8 cellular contexts compared by ENCODE assay signal in the genomic region with DNA sequence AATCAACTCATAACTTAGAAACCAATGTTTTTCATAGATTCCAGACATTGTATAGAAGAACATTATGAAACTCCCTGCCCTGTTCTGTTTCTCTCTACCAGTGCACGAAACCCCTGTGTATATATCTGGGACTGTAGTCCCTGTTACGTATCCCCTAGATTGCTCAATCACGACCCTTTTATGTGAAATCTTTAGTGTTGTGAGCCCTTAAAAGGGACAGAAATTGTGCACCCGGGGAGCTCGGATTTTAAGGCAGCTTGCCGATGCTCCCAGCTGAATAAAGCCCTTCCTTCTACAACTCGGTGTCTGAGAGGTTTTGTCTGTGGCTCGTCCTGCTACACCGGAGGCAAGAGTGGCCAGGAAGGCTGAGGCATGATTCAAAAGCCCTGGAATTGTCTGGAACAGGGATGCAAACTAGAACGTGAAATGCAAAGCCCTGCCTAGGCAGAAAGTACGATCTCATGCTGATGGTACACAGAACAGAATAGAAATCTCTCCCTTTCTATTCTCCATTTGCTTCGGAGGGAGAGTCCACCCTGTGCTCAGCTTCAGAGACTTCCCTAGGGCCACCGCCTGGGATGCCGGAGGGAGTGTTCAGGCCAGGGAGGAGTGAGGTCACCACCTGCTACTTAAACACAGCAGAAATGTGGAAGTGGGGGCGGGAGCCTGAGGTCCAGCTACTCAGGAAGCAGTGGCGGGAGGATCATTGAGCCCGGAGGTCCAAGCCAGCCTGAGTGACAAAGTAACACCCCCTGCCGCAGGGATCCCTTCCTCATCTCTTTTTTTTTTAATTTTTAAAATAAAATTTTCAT. TPM values are rescaled to one million over a fixed set of nuclear protein-coding genes. Genes with fewer than 3 reads are reported as not detected.
DNase-seq lines count a peak whose midpoint lies in the region; ATAC-seq and TF ChIP-seq lines count a peak whose summit lies in the region.

No MANE protein-coding gene starts in this region.

- H3K4me2 ChIP-seq in OCI-LY7 (ENCODE audit: low read length) = peak overlapping the region; percentile 65

- peaks cover 26% of the 10 kb centered on the region for H3K36me3 ChIP-seq in OCI-LY7 (ENCODE audit: insufficient read depth, low read length)
- H3K36me3 ChIP-seq in duodenal mucosa (ENCODE audit: control insufficient read depth in 1 of 2, insufficient read depth in 2 of 2, low read length in 2 of 2) = peaks cover 3 to 15% of the 10 kb centered on the region in 2 donors
- H3K36me3 ChIP-seq in vagina = peaks cover 0 to 7% of the 10 kb centered on the region in 2 donors

- H3K9me3 Mint-ChIP-seq in mesothelial cell of epicardium = no peaks in the 10 kb centered on the region

- H3K27ac ChIP-seq in OCI-LY7 (ENCODE audit: low read depth, low read length, poor library complexity, severe bottlenecking) (no peak overlapping the region), duodenal mucosa (ENCODE audit: low read depth, low read length) (peak overlapping the region; percentile 20), vagina (peak overlapping the region; percentile 85)

- no peaks in the 10 kb centered on the region for H4K20me1 ChIP-seq in OCI-LY7 (ENCODE audit: insufficient read depth, low read length)

- peaks cover 18% of the 10 kb centered on the region for H3K4me1 ChIP-seq in OCI-LY7 (ENCODE audit: insufficient read depth, low read length, poor library complexity, severe bottlenecking)
- H3K4me1 ChIP-seq in duodenal mucosa (ENCODE audit: control insufficient read depth in 1 of 2, insufficient read depth in 2 of 2, low read length in 2 of 2) = peaks cover 0 to 19% of the 10 kb centered on the region in 2 donors
- H3K4me1 ChIP-seq in vagina = peaks cover 22% of the 10 kb centered on the region

- no peaks in the 10 kb centered on the region for H3K27me3 Mint-ChIP-seq in mesothelial cell of epicardium (ENCODE audit: low read depth)

- H3K79me2 ChIP-seq in OCI-LY7 (ENCODE audit: insufficient read depth, low read depth, low read length) = peaks cover 9% of the 10 kb centered on the region; the same call in 1 of the 2 replicates

- H3K36me3 Mint-ChIP-seq in mesothelial cell of epicardium = peaks cover 16% of the 10 kb centered on the region

- intact Hi-C loops in OCI-LY7 (cut with micrococcal nuclease; ENCODE audit: unreplicated experiment) = no loop called here
- intact Hi-C loops in vagina (cut with DNase I) = no loop called here

- TF ChIP-seq CTCF in OCI-LY7 (conservative IDR thresholded peaks at IDR 0.05; ENCODE audit: low read length) = no peak
- no peak for TF ChIP-seq CTCF in mesothelial cell of epicardium (IDR thresholded peaks at IDR 0.05; ENCODE audit: unreplicated experiment)
- TF ChIP-seq CTCF in vagina (IDR thresholded peaks at IDR 0.05) = no peak

- DNase-seq in GDM1 (lab: John Stamatoyannopoulos, UW) (peak; percentile 41), OCI-LY7 (ENCODE audit: low spot score) (no peak), mesothelial cell of epicardium (ENCODE audit: low spot score in 2 of 2, unreplicated experiment in 2 of 2) (no peak), vagina (ENCODE audit: extremely low spot score in 2 of 2) (no peak)

- H3K4me3 ChIP-seq in OCI-LY7 (ENCODE audit: low read depth, low read length, poor library complexity, severe bottlenecking) (peak overlapping the region; percentile 78), duodenal mucosa (ENCODE audit: low read depth in 1 of 2, low read length in 2 of 2) (peak overlapping the region; percentile 84 to 98), vagina (peak overlapping the region; percentile 47 to 86)

- no peaks in the 10 kb centered on the region for H3K9me2 ChIP-seq in OCI-LY7 (ENCODE audit: insufficient read depth, low read length)

- no peak for ATAC-seq in HG02588 (IDR thresholded peaks at IDR 0.05; ENCODE audit: unreplicated experiment)
- ATAC-seq in GM19455 (IDR thresholded peaks at IDR 0.05; ENCODE audit: unreplicated experiment) = no peak
- ATAC-seq in GM18909 (IDR thresholded peaks at IDR 0.05; ENCODE audit: poor library complexity, unreplicated experiment) = no peak

- H3K9me3 ChIP-seq in OCI-LY7 (ENCODE audit: low read length) (no peaks in the 10 kb centered on the region), duodenal mucosa (ENCODE audit: control insufficient read depth in 1 of 2, low read length in 2 of 2) (peaks cover 0 to 3% of the 10 kb centered on the region in 2 donors), vagina (no peaks in the 10 kb centered on the region)

- H3K4me1 Mint-ChIP-seq in mesothelial cell of epicardium = peaks cover 32% of the 10 kb centered on the region

- POLR2A ChIA-PET in OCI-LY7 (lab: Charles Lee) = interaction anchor here (0.6 kb wide), 1 partner anchor 611 kb away, joined by 4 read pairs; no protein-coding TSS in a partner anchor

- peak overlapping the region; percentile 99 for H3K27ac Mint-ChIP-seq in mesothelial cell of epicardium

- CTCF ChIA-PET in OCI-LY7 (lab: Charles Lee; ENCODE audit: unreplicated experiment) = no interaction called here

- no TSS peak for BruUV-seq in OCI-LY7 (replicated peaks; lab: Mats Ljungman, UMichigan)

- no peak for TF ChIP-seq POLR2A in vagina (IDR thresholded peaks at IDR 0.05)

- peak overlapping the region; percentile 97 for H3K4me3 Mint-ChIP-seq in mesothelial cell of epicardium

- H2AFZ ChIP-seq in OCI-LY7 (ENCODE audit: low read length) = peak overlapping the region; percentile 84; the same call in 1 of the 2 replicates

- no peaks in the 10 kb centered on the region for H3K27me3 ChIP-seq in duodenal mucosa (ENCODE audit: control insufficient read depth in 1 of 2, insufficient read depth in 2 of 2, low read length in 2 of 2)
- no peaks in the 10 kb centered on the region for H3K27me3 ChIP-seq in vagina

- peak overlapping the region in 1 of 2 donors; percentile 89 for H3K9ac ChIP-seq in duodenal mucosa (ENCODE audit: low read depth in 1 of 2, low read length in 2 of 2)

RNA-seq across cellular contexts. Expression of gene ZNF888, which starts 0.8 kb away (rescaled TPM):
- total RNA-seq in OCI-LY7 (2014; rRNA removed; shearing (Covaris generic)) = 7.4 and 8.5 TPM in 2 replicates
- total RNA-seq in OCI-LY7 (2022) = 9.0 and 11.3 TPM in 2 replicates
- 14.0 to 15.3 TPM (median 14.3 TPM) in 3 replicates for total RNA-seq in mesothelial cell of epicardium
- total RNA-seq in vagina = 3.7 TPM

RNA-seq across cellular contexts. Expression of gene ZNF320, which starts 26.6 kb away (rescaled TPM):
- total RNA-seq in OCI-LY7 (2014; rRNA removed; shearing (Covaris generic)) = 8.0 and 13.5 TPM in 2 replicates
- total RNA-seq in OCI-LY7 (2022) (16.1 and 16.9 TPM in 2 replicates), mesothelial cell of epicardium (36.1 to 41.5 TPM (median 36.9 TPM) in 3 replicates), vagina (6.4 TPM)

RNA-seq across cellular contexts. Expression of gene ZNF816, which starts 38.7 kb away (rescaled TPM):
- 5.8 and 8.8 TPM in 2 replicates for total RNA-seq in OCI-LY7 (2014; rRNA removed; shearing (Covaris generic))
- 8.6 and 10.5 TPM in 2 replicates for total RNA-seq in OCI-LY7 (2022)
- total RNA-seq in mesothelial cell of epicardium = 14.8 to 16.8 TPM (median 15.7 TPM) in 3 replicates
- total RNA-seq in vagina = 9.6 TPM
